Comparison of ENCODE assay signal across 9 cellular contexts in genomic region chr6:100171533-100172321, GRCh38.
DNase-seq lines count a peak whose midpoint lies in the region; ATAC-seq and TF ChIP-seq lines count a peak whose summit lies in the region.
"Had no signal": no experiment of that assay in that cellular context is flagged by ENCODE, and none has a peak within 500 bp of the region (broad histone marks: within the 10 kb centered on the region; RNA-seq: fewer than 3 reads in every experiment).

No MANE protein-coding gene starts in this region.

- TF ChIP-seq CTCF in HFFc6 (IDR thresholded peaks at IDR 0.05) (no peak), IMR-90 (conservative IDR thresholded peaks at IDR 0.05; ENCODE audit: low read depth, low read length) (no peak), fibroblast of mammary gland (conservative IDR thresholded peaks at IDR 0.05; ENCODE audit: control insufficient read depth, insufficient read depth, low read depth, low read length) (no peak)

- H2BK5ac ChIP-seq in IMR-90 (ENCODE audit: low read depth, low read length, poor library complexity, severe bottlenecking), result no peak overlapping the region

- H3K9me1 ChIP-seq in IMR-90 (ENCODE audit: insufficient read depth, low read length), result peaks cover 4% of the 10 kb centered on the region

- no peak overlapping the region for H3K4me3 Mint-ChIP-seq in HFFc6
- no peak overlapping the region for H3K4me3 Mint-ChIP-seq in stimulated activated memory B cell treated with anti-CD40 and anti-IgM and Interleukin-4, amounts not matched to agents 10 μg/mL and 1 μg/mL and 100 μg/mL, for 72 hours

- H3K4ac ChIP-seq in IMR-90 (ENCODE audit: low read depth, low read length), result no peak overlapping the region

- no peaks in the 10 kb centered on the region for H3K36me3 ChIP-seq in IMR-90 (ENCODE audit: control insufficient read depth, insufficient read depth, low read length)

- no peak overlapping the region for H2AK9ac ChIP-seq in IMR-90 (replicated peaks; ENCODE audit: low read depth, low read length, poor library complexity)

- no peak overlapping the region; the same call in 1 of the 2 replicates for H3K23ac ChIP-seq in IMR-90 (ENCODE audit: low read depth, low read length)

- peaks cover 3% of the 10 kb centered on the region; the same call in 1 of the 2 replicates for H4K20me1 ChIP-seq in IMR-90 (ENCODE audit: insufficient read depth, low read length)

- POLR2A ChIA-PET in IMR-90 (lab: Charles Lee; ENCODE audit: unreplicated experiment), result interaction anchor here (0.5 kb wide), 1 partner anchor 256 kb away, joined by 5 read pairs; no protein-coding TSS in a partner anchor

- H4K91ac ChIP-seq in IMR-90 (ENCODE audit: insufficient read depth, low read depth, low read length), result no peak overlapping the region

- H3K4me1 ChIP-seq in IMR-90 (ENCODE audit: control insufficient read depth, insufficient read depth, low read length), result peaks cover 6% of the 10 kb centered on the region

- intact Hi-C loops in IMR-90 (cut with micrococcal nuclease), result no loop called here

- no peaks in the 10 kb centered on the region for H3K79me1 ChIP-seq in IMR-90 (ENCODE audit: low read depth in 1 of 2, low read length in 2 of 2)

- no peak overlapping the region for H3K56ac ChIP-seq in IMR-90 (ENCODE audit: extremely low read depth, insufficient read depth, low read length)

- H3K27me3 ChIP-seq in IMR-90 (ENCODE audit: control insufficient read depth, insufficient read depth, low read length), result peaks cover 1% of the 10 kb centered on the region; the same call in 1 of the 2 replicates

- peaks cover 28% of the 10 kb centered on the region for H3K4me1 Mint-ChIP-seq in HFFc6 (ENCODE audit: low read depth)
- H3K4me1 Mint-ChIP-seq in stimulated activated memory B cell treated with anti-CD40 and anti-IgM and Interleukin-4, amounts not matched to agents 10 μg/mL and 1 μg/mL and 100 μg/mL, for 72 hours, result no peaks in the 10 kb centered on the region

- CTCF ChIA-PET in IMR-90 (lab: Yijun Ruan, JAX), result interaction anchor here (0.5 to 0.9 kb wide), 2 partner anchors 48 to 56 kb away, joined by 3 read pairs; no protein-coding TSS in a partner anchor

- H3K27me3 Mint-ChIP-seq in HFFc6 (ENCODE audit: insufficient read depth), result no peaks in the 10 kb centered on the region
- H3K27me3 Mint-ChIP-seq in stimulated activated memory B cell treated with anti-CD40 and anti-IgM and Interleukin-4, amounts not matched to agents 10 μg/mL and 1 μg/mL and 100 μg/mL, for 72 hours, result no peaks in the 10 kb centered on the region

- H2AFZ ChIP-seq in IMR-90 (replicated peaks; ENCODE audit: low read length, poor library complexity), result no peak overlapping the region

- H4K8ac ChIP-seq in IMR-90 (ENCODE audit: low read depth in 2 of 2, low read length in 2 of 2), result no peak overlapping the region

- WGBS in IMR-90 (ENCODE audit: extremely low coverage in 2 of 2, insufficient read length in 1 of 2), 2 experiments, result no CpG with 5 or more reads among the region's 4 CpGs

- ATAC-seq in GM18909 (IDR thresholded peaks at IDR 0.05; ENCODE audit: poor library complexity, unreplicated experiment) (peak; percentile 88), IMR-90 (ENCODE audit: low read depth) (no peak)
- ATAC-seq in stimulated activated memory B cell treated with anti-CD40 and anti-IgM and Interleukin-4, amounts not matched to agents 10 μg/mL and 1 μg/mL and 100 μg/mL, for 72 hours, result no peak
- ATAC-seq: right cardiac atrium had no signal

- peak overlapping the region; percentile 23; the same call in 1 of the 2 replicates for H3K14ac ChIP-seq in IMR-90 (replicated peaks; ENCODE audit: low read depth, low read length)

- no peak overlapping the region for H3K27ac ChIP-seq in IMR-90 (ENCODE audit: insufficient read depth, low read length)

- H2AK5ac ChIP-seq in IMR-90 (ENCODE audit: low read depth, low read length), result no peak overlapping the region

- no peaks in the 10 kb centered on the region for H3K9me3 Mint-ChIP-seq in HFFc6
- H3K9me3 Mint-ChIP-seq in stimulated activated memory B cell treated with anti-CD40 and anti-IgM and Interleukin-4, amounts not matched to agents 10 μg/mL and 1 μg/mL and 100 μg/mL, for 72 hours, result no peaks in the 10 kb centered on the region

- H3K9me3 ChIP-seq in IMR-90 (ENCODE audit: control insufficient read depth, insufficient read depth, low read length), result no peaks in the 10 kb centered on the region

- TF ChIP-seq RAD21 in IMR-90 (IDR thresholded peaks at IDR 0.05; ENCODE audit: low read length), result no peak

- H3K4me3 ChIP-seq in IMR-90 (ENCODE audit: insufficient read depth, low read depth, low read length), result no peak overlapping the region
- no peak overlapping the region for H3K4me3 ChIP-seq in fibroblast of mammary gland (ENCODE audit: control insufficient read depth, low read depth, low read length)

- no TSS peak for BruUV-seq in IMR-90 (replicated peaks; lab: Mats Ljungman, UMichigan)

- DNase-seq in HFFc6, result peak; percentile 45
- no peak for DNase-seq in IMR-90
- DNase-seq in fibroblast of mammary gland (ENCODE audit: low read depth), result peak; percentile 65
- no peak for DNase-seq in activated T-cell treated with anti-CD3 and anti-CD28 coated beads for 4 hours
- DNase-seq in iPS-NIHi7 (ENCODE audit: extremely low spot score), result no peak
- DNase-seq: activated CD4-positive, CD25-positive, alpha-beta regulatory T cell treated with anti-CD3 and anti-CD28 coated beads, Interleukin-2, amount 50 U/mL, for 72 hours; right cardiac atrium had no signal

- H2BK20ac ChIP-seq in IMR-90 (ENCODE audit: low read depth, low read length), result no peak overlapping the region

- H3K9ac ChIP-seq in IMR-90 (ENCODE audit: low read depth, low read length), result no peak overlapping the region

- no peak overlapping the region for H2BK120ac ChIP-seq in IMR-90 (ENCODE audit: low read depth, low read length)

- no peak for TF ChIP-seq POLR2A in IMR-90 (IDR thresholded peaks at IDR 0.05; ENCODE audit: low read depth, low read length)

- dilution Hi-C loops in IMR-90 (cut with HindIII; ENCODE audit: low sequenced_read_pairs, unreplicated experiment), result no loop called here

- no peak overlapping the region for H3K27ac Mint-ChIP-seq in HFFc6
- H3K27ac Mint-ChIP-seq in stimulated activated memory B cell treated with anti-CD40 and anti-IgM and Interleukin-4, amounts not matched to agents 10 μg/mL and 1 μg/mL and 100 μg/mL, for 72 hours, result no peak overlapping the region

- in situ Hi-C loops in IMR-90 (cut with MboI; ENCODE audit: low sequenced_read_pairs), result no loop called here

- no peak overlapping the region for H3K4me2 ChIP-seq in IMR-90 (ENCODE audit: low read depth, low read length)

- H3K18ac ChIP-seq in IMR-90 (ENCODE audit: low read depth, low read length), result no peak overlapping the region; the same call in 1 of the 2 replicates

- H2BK15ac ChIP-seq in IMR-90 (ENCODE audit: low read depth, low read length), result no peak overlapping the region

- H4K5ac ChIP-seq in IMR-90 (ENCODE audit: low read depth, low read length), result no peak overlapping the region

- no peaks in the 10 kb centered on the region for H3K36me3 Mint-ChIP-seq in HFFc6 (ENCODE audit: low read depth)
- no peaks in the 10 kb centered on the region for H3K36me3 Mint-ChIP-seq in stimulated activated memory B cell treated with anti-CD40 and anti-IgM and Interleukin-4, amounts not matched to agents 10 μg/mL and 1 μg/mL and 100 μg/mL, for 72 hours

TF ChIP-seq in IMR-90, 13 proteins besides CTCF, POLR2A, EP300 and RAD21:
- TF ChIP-seq CHD1 (IDR thresholded peaks at IDR 0.05; ENCODE audit: low read depth, low read length) (no peak), MXI1 (IDR thresholded peaks at IDR 0.05; ENCODE audit: borderline replicate concordance, low read depth, low read length) (no peak), FOS (IDR thresholded peaks at IDR 0.05; ENCODE audit: low read depth, low read length) (no peak), ELK1 (IDR thresholded peaks at IDR 0.05; ENCODE audit: borderline replicate concordance, low read depth, low read length) (no peak), USF2 (IDR thresholded peaks at IDR 0.05; ENCODE audit: low read depth, low read length) (no peak), RFX5 (IDR thresholded peaks at IDR 0.05; ENCODE audit: low read depth, low read length) (no peak), MAZ (IDR thresholded peaks at IDR 0.05; ENCODE audit: borderline replicate concordance, low read depth, low read length) (no peak), CEBPB (IDR thresholded peaks at IDR 0.05; ENCODE audit: low read depth, low read length) (no peak), BHLHE40 (IDR thresholded peaks at IDR 0.05; ENCODE audit: low read depth, low read length) (no peak), MAFK (IDR thresholded peaks at IDR 0.05; ENCODE audit: low read depth, low read length) (no peak), RCOR1 (IDR thresholded peaks at IDR 0.05; ENCODE audit: insufficient replicate concordance, low read length) (no peak)
TF ChIP-seq in IMR-90: peak in this region for 0.

Comparison
In these comparisons a context has a peak if more than half of its experiments do, and no peak if none do; other contexts are left out.
1. DNase-seq: peak in HFFc6 (single experiment) and fibroblast of mammary gland (single experiment); none in IMR-90 (single experiment), activated T-cell treated with anti-CD3 and anti-CD28 coated beads for 4 hours (single experiment) and iPS-NIHi7 (single experiment).